In genomic region chr11:65591939-65592814, GRCh38 we compare ENCODE assay signal across 14 cellular contexts. TPM values are rescaled to one million over a fixed set of nuclear protein-coding genes. Genes with fewer than 3 reads are reported as not detected.
DNase-seq lines count a peak whose midpoint lies in the region; ATAC-seq and TF ChIP-seq lines count a peak whose summit lies in the region.
"Had no signal": no experiment of that assay in that cellular context is flagged by ENCODE, and none has a peak within 500 bp of the region (broad histone marks: within the 10 kb centered on the region; RNA-seq: fewer than 3 reads in every experiment).

No MANE protein-coding gene starts in this region.

- H3K27ac ChIP-seq in HUES6 (ENCODE audit: low read depth, low read length) (no peak overlapping the region), esophagus (ENCODE audit: low read depth in 2 of 2, low read length in 1 of 2) (peak overlapping the region; percentile 69 to 79), gastrocnemius medialis (peak overlapping the region; percentile 91 to 99 (median 98))
- H3K27ac ChIP-seq: SK-N-MC had no signal

- H3K9ac ChIP-seq in HUES6 (ENCODE audit: low read length), result peak overlapping the region; percentile 17

- WGBS in esophagus, 2 donors, result 39 to 44% methylated on average over 100 to 103 of the region's 103 CpGs

- H3K4me1 ChIP-seq in HUES6 (ENCODE audit: control insufficient read depth, insufficient read depth, low read length) (peaks cover 32% of the 10 kb centered on the region), esophagus (ENCODE audit: control insufficient read depth in 2 of 2, insufficient read depth in 2 of 2, low read length in 1 of 2) (peaks cover 13 to 40% of the 10 kb centered on the region in 2 donors), gastrocnemius medialis (peaks cover 53 to 68% of the 10 kb centered on the region in 2 donors)

- peak in 1 of 5 experiments; percentile 30 for TF ChIP-seq CTCF in gastrocnemius medialis (IDR thresholded peaks at IDR 0.05 in 4 of 5, conservative IDR thresholded peaks at IDR 0.05 in 1 of 5)

- no peak for TF ChIP-seq POLR2A in gastrocnemius medialis (IDR thresholded peaks at IDR 0.05)

- H3K36me3 ChIP-seq in HUES6 (ENCODE audit: control insufficient read depth, insufficient read depth, low read length) (no peaks in the 10 kb centered on the region), esophagus (ENCODE audit: control insufficient read depth in 2 of 2, insufficient read depth in 2 of 2, low read length in 1 of 2) (peaks cover 0 to 21% of the 10 kb centered on the region in 2 donors), gastrocnemius medialis (peaks cover 0 to 30% of the 10 kb centered on the region in 2 donors)

- in situ Hi-C loops in gastrocnemius medialis (cut with MboI; ENCODE audit: low sequenced_read_pairs in 4 of 4), result no loop called here

- DNase-seq in left kidney (ENCODE audit: low read depth, low spot score) (peak; percentile 80), gastrocnemius medialis (no peak), NCI-H510A (lab: John Stamatoyannopoulos, UW) (no peak), SW480 (ENCODE audit: low spot score) (no peak), cerebellar nuclear complex (lab: John Stamatoyannopoulos, UW) (no peak)
- DNase-seq: activated CD8-positive, alpha-beta memory T cell treated with anti-CD3 and anti-CD28 coated beads for 24 hours; CD4-positive, alpha-beta memory T cell; hypothalamus; NCI-H2029 treated with DMSO at 0.1 percent for 48 hours; stimulated activated CD4-positive, alpha-beta T cell treated with anti-CD3 and anti-CD28 coated beads, Interleukin-12 subunit alpha, Interleukin-12 subunit beta, amount 100 ng/mL, for 4 hours had no signal

- H3K4me3 ChIP-seq in HUES6 (ENCODE audit: low read depth, low read length) (peak overlapping the region; percentile 72), esophagus (ENCODE audit: low read depth in 1 of 2, low read length in 2 of 2) (peak overlapping the region; percentile 15 to 26), gastrocnemius medialis (peak overlapping the region in 2 of 4 donors; percentile 12 to 24)
- H3K4me3 ChIP-seq: SK-N-MC had no signal

- ATAC-seq in gastrocnemius medialis, result no peak
- ATAC-seq in HG03135 (IDR thresholded peaks at IDR 0.05; ENCODE audit: unreplicated experiment), result no peak

- intact Hi-C loops in gastrocnemius medialis (cut with DNase I; ENCODE audit: low total_unique reads), result no loop called here

- H3K27me3 ChIP-seq in HUES6 (ENCODE audit: control insufficient read depth, insufficient read depth, low read length), result peaks cover 50% of the 10 kb centered on the region
- no peaks in the 10 kb centered on the region for H3K27me3 ChIP-seq in esophagus (ENCODE audit: control insufficient read depth in 1 of 2, insufficient read depth in 2 of 2, low read length in 2 of 2)
- no peaks in the 10 kb centered on the region for H3K27me3 ChIP-seq in gastrocnemius medialis

- H3K9me3 ChIP-seq in HUES6 (ENCODE audit: control insufficient read depth, insufficient read depth, low read depth, low read length), result no peaks in the 10 kb centered on the region
- no peaks in the 10 kb centered on the region for H3K9me3 ChIP-seq in esophagus (ENCODE audit: control insufficient read depth in 2 of 2, insufficient read depth in 1 of 2, low read depth in 1 of 2, low read length in 1 of 2)
- H3K9me3 ChIP-seq in gastrocnemius medialis, result no peaks in the 10 kb centered on the region

RNA-seq across cellular contexts. Expression of gene KCNK7, which starts 3.4 kb away (rescaled TPM):
- polyA plus RNA-seq in esophagus, result 10 to 100 TPM; 18.4 to 19.8 TPM
- total RNA-seq in gastrocnemius medialis, result 10 to 100 TPM in 1 of 4 donors, under 1 TPM in 1, not detected in 2; 0.39 to 18.6 TPM

RNA-seq across cellular contexts. Expression of gene EHBP1L1, which starts 16.3 kb away (rescaled TPM):
- 10 to 100 TPM; 54.4 to 61.6 TPM for polyA plus RNA-seq in esophagus
- total RNA-seq in gastrocnemius medialis, result 100 to 1,000 TPM; 191 to 374 (median 250) TPM

RNA-seq across cellular contexts. Expression of gene FAM89B, which starts 19.8 kb away (rescaled TPM):
- 10 to 100 TPM; 27.9 to 36.5 TPM for polyA plus RNA-seq in esophagus
- total RNA-seq in gastrocnemius medialis, result 100 to 1,000 TPM in 3 of 4 donors, 10 to 100 TPM in 1; 86.6 to 154 (median 119) TPM

RNA-seq across cellular contexts. Expression of gene MAP3K11, which starts 21.8 kb away (rescaled TPM):
- 10 to 100 TPM; 25.7 to 35.2 TPM for polyA plus RNA-seq in esophagus
- total RNA-seq in gastrocnemius medialis, result 10 to 100 TPM in 3 of 4 donors, 1 to 10 TPM in 1; 10.0 to 13.8 (median 11.1) TPM

RNA-seq across cellular contexts. Expression of gene ZNRD2, which starts 21.9 kb away (rescaled TPM):
- polyA plus RNA-seq in esophagus, result 10 to 100 TPM; 38.9 to 52.1 TPM
- 10 to 100 TPM; 54.7 to 99.4 (median 75.3) TPM for total RNA-seq in gastrocnemius medialis
